In genomic region chr11:79159657-79160450, GRCh38 we compare ENCODE assay signal across 20 cellular contexts.
A peak's percentile ranks its signal among the peaks of the same experiment; 100 is the strongest.
DNase-seq lines count a peak whose midpoint lies in the region; ATAC-seq, FAIRE-seq and TF ChIP-seq lines count a peak whose summit lies in the region.
"Had no signal": no experiment of that assay in that cellular context is flagged by ENCODE, and none has a peak within 500 bp of the region (broad histone marks: within the 10 kb centered on the region; RNA-seq: fewer than 3 reads in every experiment).

No MANE protein-coding gene starts in this region.

- H4K20me1 ChIP-seq in osteoblast (ENCODE audit: insufficient read depth, low read length) = no peaks in the 10 kb centered on the region

- H3K36me3 Mint-ChIP-seq in endothelial cell (ENCODE audit: low read depth, unreplicated experiment) = no peaks in the 10 kb centered on the region
- H3K36me3 Mint-ChIP-seq: CD8-positive, alpha-beta T cell had no signal

- H3K27ac ChIP-seq in osteoblast (ENCODE audit: low read depth, low read length) = no peak overlapping the region
- H3K27ac ChIP-seq: ascending aorta, right atrium auricular region, upper lobe of left lung had no signal

- no peak overlapping the region for H3K4me3 Mint-ChIP-seq in endothelial cell (ENCODE audit: unreplicated experiment)
- H3K4me3 Mint-ChIP-seq: activated CD4-positive, alpha-beta memory T cell treated with anti-CD3 and anti-CD28 coated beads, Interleukin-2, amount 10 ng/mL, durations not matched to agents 7 days and 5 days; activated T-helper 17 cell treated with anti-CD3 and anti-CD28 coated beads, Interleukin-2, amount 50 U/mL, for 72 hours; CD8-positive, alpha-beta T cell had no signal

- H3K4me1 ChIP-seq in osteoblast (ENCODE audit: insufficient read depth, low read length) = no peaks in the 10 kb centered on the region
- H3K4me1 ChIP-seq: ascending aorta, right atrium auricular region, upper lobe of left lung had no signal

- peak; percentile 67 for FAIRE-seq in G401.6 (lab: Jason Lieb, UNC)
- FAIRE-seq: H54 had no signal

- no peak overlapping the region for H3K27ac Mint-ChIP-seq in endothelial cell (ENCODE audit: unreplicated experiment)
- H3K27ac Mint-ChIP-seq: activated CD4-positive, alpha-beta memory T cell treated with anti-CD3 and anti-CD28 coated beads, Interleukin-2, amount 10 ng/mL, durations not matched to agents 7 days and 5 days; activated T-helper 17 cell treated with anti-CD3 and anti-CD28 coated beads, Interleukin-2, amount 50 U/mL, for 72 hours; CD8-positive, alpha-beta T cell had no signal

- H3K4me1 Mint-ChIP-seq in endothelial cell (ENCODE audit: unreplicated experiment) = no peaks in the 10 kb centered on the region
- H3K4me1 Mint-ChIP-seq: activated CD4-positive, alpha-beta memory T cell treated with anti-CD3 and anti-CD28 coated beads, Interleukin-2, amount 10 ng/mL, durations not matched to agents 7 days and 5 days; activated T-helper 17 cell treated with anti-CD3 and anti-CD28 coated beads, Interleukin-2, amount 50 U/mL, for 72 hours had no signal

- no peaks in the 10 kb centered on the region for H3K79me2 ChIP-seq in osteoblast (ENCODE audit: insufficient read depth, low read length)

- no peaks in the 10 kb centered on the region for H3K27me3 ChIP-seq in osteoblast (ENCODE audit: insufficient read depth, low read length)
- H3K27me3 ChIP-seq: ascending aorta, right atrium auricular region, upper lobe of left lung had no signal

- no peak for DNase-seq in LNCaP clone FGC (ENCODE audit: low read depth)
- DNase-seq in endothelial cell (ENCODE audit: low spot score) = no peak
- DNase-seq in osteoblast (ENCODE audit: insufficient read length, low spot score, missing footprints) = no peak
- no peak for DNase-seq in amygdala (lab: John Stamatoyannopoulos, UW)
- no peak for DNase-seq in UCSD-AML1 (lab: John Stamatoyannopoulos, UW; ENCODE audit: unreplicated experiment)
- DNase-seq: activated CD4-positive, alpha-beta memory T cell treated with anti-CD3 and anti-CD28 coated beads, Interleukin-2, amount 10 ng/mL, durations not matched to agents 7 days and 5 days; CD8-positive, alpha-beta T cell; effector memory CD4-positive, alpha-beta T cell; Kasumi-1; left cardiac atrium; NCI-H2029; NCI-H748 treated with DMSO at 0.1 percent for 48 hours; stimulated activated CD4-positive, alpha-beta T cell treated with anti-CD3 and anti-CD28 coated beads, Interleukin-4, amount 100 ng/mL, for 1 hour; upper lobe of left lung had no signal

- no peaks in the 10 kb centered on the region for H3K36me3 ChIP-seq in osteoblast (ENCODE audit: insufficient read depth, low read length)
- H3K36me3 ChIP-seq: ascending aorta, right atrium auricular region, upper lobe of left lung had no signal

- no peaks in the 10 kb centered on the region for H3K9me3 ChIP-seq in osteoblast (ENCODE audit: low read depth, low read length)
- H3K9me3 ChIP-seq: ascending aorta, right atrium auricular region, upper lobe of left lung had no signal

- H3K4me2 ChIP-seq in osteoblast (ENCODE audit: insufficient read depth, low read length) = no peak overlapping the region

- peaks cover 3% of the 10 kb centered on the region for H3K27me3 Mint-ChIP-seq in endothelial cell (ENCODE audit: unreplicated experiment)
- H3K27me3 Mint-ChIP-seq: activated CD4-positive, alpha-beta memory T cell treated with anti-CD3 and anti-CD28 coated beads, Interleukin-2, amount 10 ng/mL, durations not matched to agents 7 days and 5 days had no signal

- no peak for ATAC-seq in GM19035 (IDR thresholded peaks at IDR 0.05; ENCODE audit: unreplicated experiment)
- ATAC-seq: activated T-helper 17 cell treated with anti-CD3 and anti-CD28 coated beads, Interleukin-2, amount 50 U/mL, for 72 hours; CD8-positive, alpha-beta T cell had no signal

- H2AFZ ChIP-seq in osteoblast (ENCODE audit: low read length) = no peak overlapping the region

- H3K4me3 ChIP-seq in LNCaP clone FGC (ENCODE audit: low read depth, low read length) (no peak overlapping the region), osteoblast (ENCODE audit: insufficient read depth, low read length) (no peak overlapping the region)
- H3K4me3 ChIP-seq: ascending aorta, right atrium auricular region, upper lobe of left lung had no signal

- no peaks in the 10 kb centered on the region for H3K9me3 Mint-ChIP-seq in endothelial cell (ENCODE audit: unreplicated experiment)
- H3K9me3 Mint-ChIP-seq: activated CD4-positive, alpha-beta memory T cell treated with anti-CD3 and anti-CD28 coated beads, Interleukin-2, amount 10 ng/mL, durations not matched to agents 7 days and 5 days; CD8-positive, alpha-beta T cell had no signal

- TF ChIP-seq CTCF in LNCaP clone FGC (IDR thresholded peaks at IDR 0.05; ENCODE audit: control insufficient read depth, extremely low read depth, insufficient read depth) (peak; percentile 45; the same call in 1 of the 2 replicates), endothelial cell (IDR thresholded peaks at IDR 0.05; ENCODE audit: unreplicated experiment) (peak; percentile 39), osteoblast (IDR thresholded peaks at IDR 0.05; ENCODE audit: extremely low read depth, low read depth, low read length) (peak; percentile 32)
